Comparison of ENCODE assay signal across 19 cellular contexts in genomic region chr11:110125632-110126031, GRCh38. TPM values are rescaled to one million over a fixed set of nuclear protein-coding genes. Genes with fewer than 3 reads are reported as not detected.
DNase-seq lines count a peak whose midpoint lies in the region; ATAC-seq, FAIRE-seq and TF ChIP-seq lines count a peak whose summit lies in the region.
"Had no signal": no experiment of that assay in that cellular context is flagged by ENCODE, and none has a peak within 500 bp of the region (broad histone marks: within the 10 kb centered on the region; RNA-seq: fewer than 3 reads in every experiment).

No MANE protein-coding gene starts in this region.

- peak overlapping the region; percentile 73; the same call in 1 of the 2 replicates for H3K27ac Mint-ChIP-seq in GM23338
- H3K27ac Mint-ChIP-seq in astrocyte (ENCODE audit: unreplicated experiment): peak overlapping the region; percentile 78
- H3K27ac Mint-ChIP-seq in activated T-helper 17 cell treated with anti-CD3 and anti-CD28 coated beads, Interleukin-2, amount 50 U/mL, for 72 hours: no peak overlapping the region
- H3K27ac Mint-ChIP-seq: activated CD8-positive, alpha-beta T cell treated with anti-CD3 and anti-CD28 coated beads for 36 hours had no signal

- no peaks in the 10 kb centered on the region for H3K9me2 ChIP-seq in GM23338 (ENCODE audit: insufficient read depth)

- no peaks in the 10 kb centered on the region; the same call in 1 of the 2 replicates for H3K79me2 ChIP-seq in GM23338 (replicated peaks; ENCODE audit: insufficient read depth)
- peaks cover 26% of the 10 kb centered on the region for H3K79me2 ChIP-seq in astrocyte (ENCODE audit: insufficient read depth, low read length)

- H3K4me3 Mint-ChIP-seq in GM23338: no peak overlapping the region
- H3K4me3 Mint-ChIP-seq in astrocyte (ENCODE audit: unreplicated experiment): no peak overlapping the region
- H3K4me3 Mint-ChIP-seq in activated T-helper 17 cell treated with anti-CD3 and anti-CD28 coated beads, Interleukin-2, amount 50 U/mL, for 72 hours: no peak overlapping the region
- H3K4me3 Mint-ChIP-seq: activated CD8-positive, alpha-beta T cell treated with anti-CD3 and anti-CD28 coated beads for 36 hours; CD4-positive, CD25-positive, alpha-beta regulatory T cell had no signal

- peaks cover 30% of the 10 kb centered on the region for H3K4me1 ChIP-seq in GM23338 (ENCODE audit: insufficient read depth)
- peaks cover 33% of the 10 kb centered on the region for H3K4me1 ChIP-seq in astrocyte (ENCODE audit: insufficient read depth, low read length)

- H3K4me3 ChIP-seq in GM23338: no peak overlapping the region
- no peak overlapping the region for H3K4me3 ChIP-seq in astrocyte (ENCODE audit: insufficient read depth, low read depth, low read length)
- no peak overlapping the region for H3K4me3 ChIP-seq in skeletal muscle cell (ENCODE audit: low read depth, low read length)
- H3K4me3 ChIP-seq: stomach had no signal

- H3K27me3 ChIP-seq in GM23338 (ENCODE audit: insufficient read depth) (no peaks in the 10 kb centered on the region), astrocyte (ENCODE audit: insufficient read depth, low read length) (no peaks in the 10 kb centered on the region)
- H3K27me3 ChIP-seq: stomach had no signal

- H2AFZ ChIP-seq in GM23338 (no peak overlapping the region), astrocyte (ENCODE audit: low read depth, low read length) (no peak overlapping the region)

- H3K4me2 ChIP-seq in GM23338 (no peak overlapping the region), astrocyte (ENCODE audit: low read length) (peak overlapping the region; percentile 44)

- H3K9me3 Mint-ChIP-seq in GM23338 (no peaks in the 10 kb centered on the region), astrocyte (ENCODE audit: unreplicated experiment) (peaks cover 3% of the 10 kb centered on the region)
- H3K9me3 Mint-ChIP-seq in activated T-helper 17 cell treated with anti-CD3 and anti-CD28 coated beads, Interleukin-2, amount 50 U/mL, for 72 hours: no peaks in the 10 kb centered on the region
- H3K9me3 Mint-ChIP-seq: activated CD8-positive, alpha-beta T cell treated with anti-CD3 and anti-CD28 coated beads for 36 hours had no signal

- FAIRE-seq in astrocyte (lab: Jason Lieb, UNC): peak; percentile 43
- no peak for FAIRE-seq in H54 (lab: Jason Lieb, UNC)
- FAIRE-seq: endothelial cell of umbilical vein had no signal

- H3K27me3 Mint-ChIP-seq in GM23338 (ENCODE audit: insufficient read depth, low read depth, poor library complexity): peaks cover 1% of the 10 kb centered on the region
- no peaks in the 10 kb centered on the region for H3K27me3 Mint-ChIP-seq in astrocyte (ENCODE audit: low read depth, unreplicated experiment)
- peaks cover 13% of the 10 kb centered on the region for H3K27me3 Mint-ChIP-seq in activated T-helper 17 cell treated with anti-CD3 and anti-CD28 coated beads, Interleukin-2, amount 50 U/mL, for 72 hours
- H3K27me3 Mint-ChIP-seq: CD4-positive, CD25-positive, alpha-beta regulatory T cell had no signal

- TF ChIP-seq POLR2A in H54 (IDR thresholded peaks at IDR 0.05; ENCODE audit: low read depth, low read length): no peak

- H3K4me1 Mint-ChIP-seq in GM23338: peaks cover 40% of the 10 kb centered on the region
- peaks cover 64% of the 10 kb centered on the region for H3K4me1 Mint-ChIP-seq in astrocyte (ENCODE audit: low read depth, unreplicated experiment)
- no peaks in the 10 kb centered on the region for H3K4me1 Mint-ChIP-seq in activated T-helper 17 cell treated with anti-CD3 and anti-CD28 coated beads, Interleukin-2, amount 50 U/mL, for 72 hours
- H3K4me1 Mint-ChIP-seq: CD4-positive, CD25-positive, alpha-beta regulatory T cell had no signal

- H3K9me3 ChIP-seq in astrocyte (ENCODE audit: insufficient read depth, low read depth, low read length): no peaks in the 10 kb centered on the region
- H3K9me3 ChIP-seq: stomach had no signal

- H3F3A ChIP-seq in GM23338 (replicated peaks; ENCODE audit: low read depth): no peaks in the 10 kb centered on the region

- H3K36me3 ChIP-seq in GM23338 (ENCODE audit: insufficient read depth): no peaks in the 10 kb centered on the region
- H3K36me3 ChIP-seq in astrocyte (ENCODE audit: insufficient read depth, low read length): no peaks in the 10 kb centered on the region
- H3K36me3 ChIP-seq: stomach had no signal

- H4K20me1 ChIP-seq in GM23338 (replicated peaks; ENCODE audit: insufficient read depth): no peaks in the 10 kb centered on the region
- no peaks in the 10 kb centered on the region for H4K20me1 ChIP-seq in astrocyte (ENCODE audit: insufficient read depth, low read length)

- DNase-seq in GM23338 (ENCODE audit: low spot score) (no peak), astrocyte (ENCODE audit: low read depth) (peak; percentile 67), iris pigment epithelial cell (ENCODE audit: low read depth) (peak; percentile 98), skeletal muscle cell (ENCODE audit: low read depth) (peak; percentile 83), cerebellar cortex (ENCODE audit: low spot score) (no peak), H54 (ENCODE audit: insufficient read length, low spot score) (no peak)
- DNase-seq: activated CD8-positive, alpha-beta T cell treated with anti-CD3 and anti-CD28 coated beads for 36 hours; activated gamma-delta T cell treated with Interleukin-2 at 50 U/mL for 16 hours; CD4-positive, CD25-positive, alpha-beta regulatory T cell; central memory CD4-positive, alpha-beta T cell; GDM1; NCI-H1436; NCI-H524 treated with DMSO at 0.1 percent for 48 hours; SHP77; stomach; T-helper 9 cell had no signal

- no peak for TF ChIP-seq CTCF in GM23338 (conservative IDR thresholded peaks at IDR 0.05; ENCODE audit: low read depth in 2 of 2)
- TF ChIP-seq CTCF in astrocyte (IDR thresholded peaks at IDR 0.05; ENCODE audit: insufficient read depth, low read depth, low read length): no peak

- no peak overlapping the region for H3K9ac ChIP-seq in astrocyte (ENCODE audit: low read length)

- H3K36me3 Mint-ChIP-seq in GM23338 (ENCODE audit: low read depth): peaks cover 3% of the 10 kb centered on the region; the same call in 1 of the 3 replicates
- H3K36me3 Mint-ChIP-seq in astrocyte (ENCODE audit: low read depth, unreplicated experiment): no peaks in the 10 kb centered on the region
- H3K36me3 Mint-ChIP-seq in activated T-helper 17 cell treated with anti-CD3 and anti-CD28 coated beads, Interleukin-2, amount 50 U/mL, for 72 hours (ENCODE audit: low read depth): no peaks in the 10 kb centered on the region
- H3K36me3 Mint-ChIP-seq: CD4-positive, CD25-positive, alpha-beta regulatory T cell had no signal

- H3K27ac ChIP-seq in GM23338 (ENCODE audit: low read depth): no peak overlapping the region
- no peak overlapping the region for H3K27ac ChIP-seq in astrocyte (ENCODE audit: low read depth, low read length)
- H3K27ac ChIP-seq: stomach had no signal

- ATAC-seq in GM23338: no peak
- no peak for ATAC-seq in activated T-helper 17 cell treated with anti-CD3 and anti-CD28 coated beads, Interleukin-2, amount 50 U/mL, for 72 hours (replicated peaks)
- ATAC-seq in GM19455 (IDR thresholded peaks at IDR 0.05; ENCODE audit: unreplicated experiment): no peak
- ATAC-seq: activated CD8-positive, alpha-beta T cell treated with anti-CD3 and anti-CD28 coated beads for 36 hours had no signal

TF ChIP-seq in GM23338, 12 proteins besides CTCF, POLR2A, EP300 and RAD21:
- TF ChIP-seq NANOG (IDR thresholded peaks at IDR 0.05; ENCODE audit: borderline replicate concordance): no peak
- TF ChIP-seq ZNF114 (CRISPR knock-in tag; IDR thresholded peaks at IDR 0.05): no peak

RNA-seq across cellular contexts. Expression of gene ZC3H12C, which starts 32.4 kb away (rescaled TPM):
- 2.4 and 2.6 TPM in 2 replicates for total RNA-seq in GM23338 (2014; rRNA removed; shearing (Covaris generic))
- 0.38 and 0.55 TPM in 2 replicates for polyA plus RNA-seq in GM23338 (2016; fragmentation: Nextera tagmentation; extraction: Ambion mirVana)
- 10.4 and 12.0 TPM in 2 replicates for total RNA-seq in astrocyte
- 1 to 10 TPM; 2.9 to 5.8 TPM for total RNA-seq in activated T-helper 17 cell treated with anti-CD3 and anti-CD28 coated beads, Interleukin-2, amount 50 U/mL, for 72 hours

Comparison
In these comparisons a context has a peak if more than half of its experiments do, and no peak if none do; other contexts are left out.
1. DNase-seq: peak in astrocyte (single experiment), iris pigment epithelial cell (single experiment) and skeletal muscle cell (single experiment); none in GM23338 (single experiment), cerebellar cortex (single experiment) and H54 (single experiment).